ENCODE assay signal across 8 cellular contexts in genomic region chr1:23958810-23959460, GRCh38. TPM values are rescaled to one million over a fixed set of nuclear protein-coding genes. Genes with fewer than 3 reads are reported as not detected.
A peak's percentile ranks its signal among the peaks of the same experiment; 100 is the strongest.
DNase-seq lines count a peak whose midpoint lies in the region; ATAC-seq, FAIRE-seq and TF ChIP-seq lines count a peak whose summit lies in the region.

No MANE protein-coding gene starts in this region.

- WGBS in H9 (ENCODE audit: extremely low coverage, insufficient read length, low lambda C conversion rate): no CpG with 5 or more reads among the region's 30 CpGs
- WGBS in neuronal stem cell (ENCODE audit: extremely low coverage in 2 of 2, insufficient read length in 2 of 2, insufficient replicate concordance in 1 of 2), 2 donors: no CpG with 5 or more reads among the region's 30 CpGs

- FAIRE-seq in G401.6 (lab: Jason Lieb, UNC): peak; percentile 98

- peaks cover 7% of the 10 kb centered on the region; the same call in 1 of the 2 replicates for H3K79me2 ChIP-seq in H9 (ENCODE audit: insufficient read depth, low read length)

- TF ChIP-seq POLR2A in Raji (IDR thresholded peaks at IDR 0.05; ENCODE audit: insufficient read depth, low read depth, low read length): peak; percentile 88

- no peak overlapping the region for H4K5ac ChIP-seq in H9 (ENCODE audit: insufficient read length, low read depth, low read length)

- H3K4me1 Mint-ChIP-seq in H9: peaks cover 33 to 35% of the 10 kb centered on the region in 2 experiments

- H3K27ac Mint-ChIP-seq in H9: peak overlapping the region; percentile 93 to 100 (median 95)

- H3K9me3 ChIP-seq in H9 (ENCODE audit: control insufficient read depth, low read depth, low read length) (no peaks in the 10 kb centered on the region), neuronal stem cell (replicated peaks in 1 of 2; ENCODE audit: control insufficient read depth in 2 of 2, insufficient read depth in 1 of 2, low read depth in 1 of 2, low read length in 2 of 2) (no peaks in the 10 kb centered on the region)

- peak overlapping the region; percentile 87 to 98 for H3K4me3 ChIP-seq in neuronal stem cell (ENCODE audit: low read length in 2 of 2)

- TF ChIP-seq CTCF in H9 (conservative IDR thresholded peaks at IDR 0.05) (peak; percentile 25; the same call in 1 of the 3 replicates), foreskin keratinocyte (conservative IDR thresholded peaks at IDR 0.05) (peak; percentile 55)

- H4K8ac ChIP-seq in H9 (replicated peaks; ENCODE audit: insufficient read length, low read depth, low read length) (no peak overlapping the region), neuronal stem cell (ENCODE audit: low read depth, low read length) (no peak overlapping the region)

- ATAC-seq in foreskin keratinocyte: peak; percentile 43

- H3K23me2 ChIP-seq in H9 (ENCODE audit: insufficient read length, low read depth, low read length, poor library complexity, severe bottlenecking): peaks cover 3% of the 10 kb centered on the region

- H3K79me1 ChIP-seq in H9 (ENCODE audit: insufficient read depth, low read depth, low read length, poor library complexity, severe bottlenecking): no peaks in the 10 kb centered on the region
- H3K79me1 ChIP-seq in neuronal stem cell (ENCODE audit: low read depth, low read length): peaks cover 3% of the 10 kb centered on the region

- H3K4ac ChIP-seq in H9 (ENCODE audit: low read depth, low read length) (no peak overlapping the region; the same call in 1 of the 2 replicates), neuronal stem cell (ENCODE audit: low read length) (peak overlapping the region; percentile 56)

- H3K27me3 ChIP-seq in H9 (ENCODE audit: insufficient read depth, low read length) (no peaks in the 10 kb centered on the region), foreskin keratinocyte (no peaks in the 10 kb centered on the region), neuronal stem cell (ENCODE audit: control insufficient read depth in 3 of 3, insufficient read depth in 3 of 3, low read depth in 1 of 3, low read length in 3 of 3) (no peaks in the 10 kb centered on the region)

- no peak overlapping the region for H2AFZ ChIP-seq in H9 (ENCODE audit: low read length)
- peak overlapping the region; percentile 87 for H2AFZ ChIP-seq in neuronal stem cell (ENCODE audit: low read length)

- H2AK5ac ChIP-seq in H9 (ENCODE audit: insufficient read length, low read length): no peak overlapping the region
- H2AK5ac ChIP-seq in neuronal stem cell (ENCODE audit: low read depth, low read length): peak overlapping the region; percentile 98

- H3K23ac ChIP-seq in H9 (ENCODE audit: insufficient read length, low read depth, low read length) (no peak overlapping the region), neuronal stem cell (ENCODE audit: low read depth, low read length, poor library complexity) (peak overlapping the region; percentile 61)

- DNase-seq in H9: peak; percentile 85
- peak; percentile 96 for DNase-seq in M059J (ENCODE audit: low read depth)
- DNase-seq in activated effector memory CD4-positive, alpha-beta T cell treated with anti-CD3 and anti-CD28 coated beads, Interleukin-2, amount 50 U/mL, for 16 hours: peak; percentile 96
- DNase-seq in foreskin keratinocyte: peak; percentile 80 to 83
- DNase-seq in neuronal stem cell (ENCODE audit: low spot score): no peak
- DNase-seq in superior temporal gyrus (ENCODE audit: extremely low spot score): peak; percentile 54

- H4K20me1 ChIP-seq in H9 (ENCODE audit: control insufficient read depth, insufficient read depth, insufficient read length): no peaks in the 10 kb centered on the region

- H2BK120ac ChIP-seq in H9 (ENCODE audit: low read depth, low read length, poor library complexity, severe bottlenecking): no peak overlapping the region
- H2BK120ac ChIP-seq in neuronal stem cell (ENCODE audit: low read depth, low read length): no peak overlapping the region

- H2BK15ac ChIP-seq in H9 (ENCODE audit: low read depth, low read length) (no peak overlapping the region), neuronal stem cell (ENCODE audit: low read length) (peak overlapping the region; percentile 20)

- peaks cover 0 to 35% of the 10 kb centered on the region in 2 donors for H3K36me3 ChIP-seq in neuronal stem cell (replicated peaks in 1 of 2; ENCODE audit: control insufficient read depth in 2 of 2, insufficient read depth in 2 of 2, low read length in 2 of 2)

- H2BK12ac ChIP-seq in H9 (ENCODE audit: insufficient read length, low read depth, low read length): no peak overlapping the region
- no peak overlapping the region for H2BK12ac ChIP-seq in neuronal stem cell (ENCODE audit: low read length)

- no peak overlapping the region for H2BK5ac ChIP-seq in H9 (ENCODE audit: insufficient read length, low read length)
- peak overlapping the region; percentile 98 for H2BK5ac ChIP-seq in neuronal stem cell (ENCODE audit: low read length)

- no peak overlapping the region for H3K56ac ChIP-seq in H9 (ENCODE audit: insufficient read length, low read depth, low read length)

- H3K4me1 ChIP-seq in H9 (ENCODE audit: insufficient read depth, low read length) (0 out of 2 replicates have a peak, but pooled peaks cover 4% of the 10 kb centered on the region), foreskin keratinocyte (peaks cover 25% of the 10 kb centered on the region), neuronal stem cell (ENCODE audit: control insufficient read depth in 2 of 2, insufficient read depth in 1 of 2, low read depth in 1 of 2, low read length in 2 of 2) (peaks cover 0 to 3% of the 10 kb centered on the region in 2 donors)

- peaks cover 17 to 28% (median 20%) of the 10 kb centered on the region in 3 experiments; a peak in 6 of 7 replicates for H3K36me3 Mint-ChIP-seq in H9 (ENCODE audit: insufficient read depth in 1 of 3, low read depth in 3 of 3)

- H4K91ac ChIP-seq in H9 (ENCODE audit: insufficient read length, low read depth, low read length): no peak overlapping the region
- H4K91ac ChIP-seq in neuronal stem cell (ENCODE audit: low read depth, low read length, poor library complexity): no peak overlapping the region

- H3T11ph ChIP-seq in H9 (ENCODE audit: low read length): no peak overlapping the region

- H3K9me3 Mint-ChIP-seq in H9: no peaks in the 10 kb centered on the region

- H3K4me2 ChIP-seq in H9 (ENCODE audit: insufficient read depth, insufficient read length, low read length) (peak overlapping the region; percentile 72), neuronal stem cell (ENCODE audit: insufficient read depth, low read length, poor library complexity, severe bottlenecking) (peak overlapping the region; percentile 75)

- peak overlapping the region; percentile 16 for H3K27ac ChIP-seq in H9 (ENCODE audit: insufficient read length, low read depth, low read length)
- H3K27ac ChIP-seq in foreskin keratinocyte: peak overlapping the region; percentile 98
- peak overlapping the region; percentile 99 for H3K27ac ChIP-seq in neuronal stem cell (replicated peaks; ENCODE audit: low read length)

- peak overlapping the region; percentile 89 to 97 for H3K4me3 Mint-ChIP-seq in H9

- H3K18ac ChIP-seq in H9 (ENCODE audit: insufficient read length, low read depth, low read length) (peak overlapping the region; percentile 88), neuronal stem cell (ENCODE audit: low read length) (peak overlapping the region; percentile 98)

- H2BK20ac ChIP-seq in H9 (ENCODE audit: low read depth, low read length, poor library complexity, severe bottlenecking): no peak overlapping the region

- H3K14ac ChIP-seq in H9 (ENCODE audit: insufficient read depth, low read length) (peak overlapping the region; percentile 87), neuronal stem cell (ENCODE audit: low read length) (no peak overlapping the region)

- H3K9ac ChIP-seq in H9 (ENCODE audit: extremely low read depth, insufficient read length, low read length) (peak overlapping the region; percentile 67), neuronal stem cell (ENCODE audit: low read depth, low read length, poor library complexity) (peak overlapping the region; percentile 92)

- no peaks in the 10 kb centered on the region; the same call in 1 of the 2 replicates for H3K27me3 Mint-ChIP-seq in H9 (ENCODE audit: low read depth)

RNA-seq across cellular contexts. Expression of gene PNRC2, which starts 0.7 kb away (rescaled TPM):
- total RNA-seq in H9 (2021) (86.0 and 87.6 TPM in 2 replicates), foreskin keratinocyte (60.9 and 68.8 TPM in 2 replicates)
- 89.5 and 148 TPM in 2 replicates for total RNA-seq in M059J (2014; rRNA removed; shearing (Covaris generic))
- polyA plus RNA-seq in foreskin keratinocyte: 29.3 and 35.7 TPM in 2 replicates
- polyA plus RNA-seq in neuronal stem cell (2013, experiment 1 of 2): 227 TPM
- 230 TPM for polyA plus RNA-seq in neuronal stem cell (2013, experiment 2 of 2)

RNA-seq across cellular contexts. Expression of gene SRSF10, which starts 21.2 kb away (rescaled TPM):
- 238 and 242 TPM in 2 replicates for total RNA-seq in H9 (2021)
- 74.6 and 108 TPM in 2 replicates for total RNA-seq in M059J (2014; rRNA removed; shearing (Covaris generic))
- 104 and 112 TPM in 2 replicates for total RNA-seq in foreskin keratinocyte
- polyA plus RNA-seq in foreskin keratinocyte: 48.1 and 57.5 TPM in 2 replicates
- polyA plus RNA-seq in neuronal stem cell (2013, experiment 1 of 2): 97.6 TPM
- 99.1 TPM for polyA plus RNA-seq in neuronal stem cell (2013, experiment 2 of 2)

RNA-seq across cellular contexts. Expression of gene CNR2, which starts 45.8 kb away (rescaled TPM):
- total RNA-seq in H9 (2021): not detected in 2 replicates
- not detected in 2 replicates for total RNA-seq in M059J (2014; rRNA removed; shearing (Covaris generic))
- not detected in 2 replicates for total RNA-seq in foreskin keratinocyte
- polyA plus RNA-seq in foreskin keratinocyte: not detected in 2 replicates
- polyA plus RNA-seq in neuronal stem cell (2013, experiment 1 of 2): 0.01 TPM
- polyA plus RNA-seq in neuronal stem cell (2013, experiment 2 of 2): not detected

Comparison
In these comparisons a context has a peak if more than half of its experiments do, and no peak if none do; other contexts are left out.
1. H3K27ac ChIP-seq: peak in every context shown above with its lines; median percentile 99 in neuronal stem cell; 98 in foreskin keratinocyte; 16 in H9.